19 cellular contexts compared by ENCODE assay signal in the genomic region with DNA sequence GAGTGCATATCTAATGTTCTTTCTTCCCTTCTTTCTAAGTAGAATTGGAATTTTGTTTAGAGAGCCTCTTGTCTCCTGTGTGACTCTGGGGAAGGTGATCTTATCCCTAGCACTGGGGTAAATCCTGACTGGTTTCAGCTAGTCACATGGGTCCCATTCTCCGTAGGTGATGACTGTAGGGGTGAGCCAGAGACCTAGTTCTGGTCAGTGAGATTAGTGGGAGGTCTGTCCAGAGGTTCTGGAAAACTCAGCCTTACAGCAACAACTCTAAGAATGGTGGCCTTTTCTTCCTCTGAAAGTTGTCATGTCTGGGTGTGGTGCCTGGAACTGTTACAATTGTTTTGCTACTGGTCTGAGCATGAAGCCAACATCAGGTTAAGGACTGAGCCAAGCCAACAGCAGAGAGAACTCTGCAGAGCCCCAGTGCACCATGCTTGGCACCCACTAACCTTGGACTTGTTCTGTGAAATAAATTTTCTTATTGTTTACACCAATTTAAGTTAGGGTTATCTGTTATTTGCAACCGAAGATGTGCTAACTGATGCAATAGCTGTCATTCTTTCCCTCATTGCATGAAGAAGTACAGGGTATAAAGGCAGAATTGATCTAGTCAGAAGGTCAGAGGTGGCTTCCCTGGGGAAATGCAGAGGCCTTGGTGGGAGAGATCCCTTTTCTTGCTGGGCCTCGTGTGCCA. TPM values are rescaled to one million over a fixed set of nuclear protein-coding genes. Genes with fewer than 3 reads are reported as not detected.
DNase-seq lines count a peak whose midpoint lies in the region; ATAC-seq and TF ChIP-seq lines count a peak whose summit lies in the region.
"Had no signal": no experiment of that assay in that cellular context is flagged by ENCODE, and none has a peak within 500 bp of the region (broad histone marks: within the 10 kb centered on the region; RNA-seq: fewer than 3 reads in every experiment).

No MANE protein-coding gene starts in this region.

- intact Hi-C loops in IMR-90 (cut with micrococcal nuclease): no loop called here
- intact Hi-C loops in upper lobe of right lung (cut with DNase I): no loop called here

- H3K9ac ChIP-seq in IMR-90 (ENCODE audit: low read depth, low read length) (no peak overlapping the region), trophoblast cell (ENCODE audit: low read length) (no peak overlapping the region)

- TF ChIP-seq RAD21 in IMR-90 (IDR thresholded peaks at IDR 0.05; ENCODE audit: low read length): no peak

- no peak overlapping the region for H3K4me2 ChIP-seq in IMR-90 (ENCODE audit: low read depth, low read length)
- no peak overlapping the region for H3K4me2 ChIP-seq in trophoblast cell (ENCODE audit: low read length)
- H3K4me2 ChIP-seq: A549, PC-9 had no signal

- WGBS in IMR-90 (ENCODE audit: extremely low coverage in 2 of 2, insufficient read length in 1 of 2), 2 experiments: no CpG with 5 or more reads among the region's 3 CpGs
- WGBS in trophoblast cell (ENCODE audit: extremely low coverage, insufficient coverage, insufficient read length): no CpG with 5 or more reads among the region's 3 CpGs

- H3K4ac ChIP-seq in IMR-90 (ENCODE audit: low read depth, low read length) (no peak overlapping the region), trophoblast cell (ENCODE audit: low read depth, low read length) (peak overlapping the region; percentile 33)

- H3K79me1 ChIP-seq in IMR-90 (ENCODE audit: low read depth in 1 of 2, low read length in 2 of 2): peaks cover 39 to 66% of the 10 kb centered on the region in 2 experiments
- H3K79me1 ChIP-seq in trophoblast cell (ENCODE audit: low read length): no peaks in the 10 kb centered on the region

- no peaks in the 10 kb centered on the region for H3K9me3 Mint-ChIP-seq in activated T-cell treated with anti-CD3 and anti-CD28 coated beads, Interleukin-2, amount 50 U/mL, for 24 hours
- H3K9me3 Mint-ChIP-seq: mesothelial cell of epicardium, type B pancreatic cell had no signal

- TF ChIP-seq CTCF in IMR-90 (conservative IDR thresholded peaks at IDR 0.05; ENCODE audit: low read depth, low read length) (no peak), fibroblast of villous mesenchyme (IDR thresholded peaks at IDR 0.05; ENCODE audit: insufficient read depth, low read depth, low read length) (no peak), upper lobe of right lung (IDR thresholded peaks at IDR 0.05) (no peak)

- CTCF ChIA-PET in IMR-90 (lab: Yijun Ruan, JAX): no interaction called here

- peaks cover 44% of the 10 kb centered on the region for H3K4me1 Mint-ChIP-seq in activated T-cell treated with anti-CD3 and anti-CD28 coated beads, Interleukin-2, amount 50 U/mL, for 24 hours (ENCODE audit: low read depth)

- in situ Hi-C loops in IMR-90 (cut with MboI; ENCODE audit: low sequenced_read_pairs): no loop called here

- no peak overlapping the region for H3K4me3 ChIP-seq in IMR-90 (ENCODE audit: insufficient read depth, low read depth, low read length)
- H3K4me3 ChIP-seq in fibroblast of villous mesenchyme (ENCODE audit: low read depth, low read length): no peak overlapping the region
- no peak overlapping the region for H3K4me3 ChIP-seq in trophoblast cell (ENCODE audit: low read depth, low read length)
- H3K4me3 ChIP-seq in upper lobe of right lung: no peak overlapping the region
- H3K4me3 ChIP-seq: A549, esophagus squamous epithelium, PC-9, SK-N-MC, skin epidermis had no signal

- H4K20me1 ChIP-seq in IMR-90 (ENCODE audit: insufficient read depth, low read length): peaks cover 29% of the 10 kb centered on the region; the same call in 1 of the 2 replicates

- POLR2A ChIA-PET in IMR-90 (lab: Charles Lee; ENCODE audit: unreplicated experiment): no interaction called here

- no peaks in the 10 kb centered on the region for H3K27me3 Mint-ChIP-seq in activated T-cell treated with anti-CD3 and anti-CD28 coated beads, Interleukin-2, amount 50 U/mL, for 24 hours
- H3K27me3 Mint-ChIP-seq: type B pancreatic cell had no signal

- no peak overlapping the region for H2BK15ac ChIP-seq in IMR-90 (ENCODE audit: low read depth, low read length)

- H3K18ac ChIP-seq in IMR-90 (ENCODE audit: low read depth, low read length): no peak overlapping the region
- no peak overlapping the region for H3K18ac ChIP-seq in trophoblast cell (ENCODE audit: low read length)

- no peak overlapping the region for H2BK120ac ChIP-seq in IMR-90 (ENCODE audit: low read depth, low read length)
- no peak overlapping the region for H2BK120ac ChIP-seq in trophoblast cell (ENCODE audit: insufficient read depth, low read length, poor library complexity)

- H3K79me2 ChIP-seq in trophoblast cell (ENCODE audit: control insufficient read depth, insufficient read depth, low read length, poor library complexity): peaks cover 7% of the 10 kb centered on the region

- no peaks in the 10 kb centered on the region for H3K27me3 ChIP-seq in IMR-90 (ENCODE audit: control insufficient read depth, insufficient read depth, low read length)
- no peaks in the 10 kb centered on the region for H3K27me3 ChIP-seq in trophoblast cell (ENCODE audit: insufficient read depth, low read length)
- no peaks in the 10 kb centered on the region for H3K27me3 ChIP-seq in upper lobe of right lung
- H3K27me3 ChIP-seq: esophagus squamous epithelium had no signal

- H4K12ac ChIP-seq in trophoblast cell (ENCODE audit: low read depth, low read length): no peak overlapping the region

- no peak overlapping the region for H2AFZ ChIP-seq in IMR-90 (replicated peaks; ENCODE audit: low read length, poor library complexity)
- H2AFZ ChIP-seq in trophoblast cell (ENCODE audit: insufficient read depth, low read length, poor library complexity): no peak overlapping the region
- H2AFZ ChIP-seq: PC-9 had no signal

- ATAC-seq in IMR-90 (ENCODE audit: low read depth) (no peak), GM18517 (IDR thresholded peaks at IDR 0.05; ENCODE audit: unreplicated experiment) (no peak), upper lobe of right lung (no peak)
- ATAC-seq: A549; activated CD8-positive, alpha-beta T cell treated with anti-CD3 and anti-CD28 coated beads, Interleukin-2, amount 10 ng/mL, durations not matched to agents 7 days and 5 days had no signal

- H3K4me1 ChIP-seq in IMR-90 (ENCODE audit: control insufficient read depth, insufficient read depth, low read length) (peaks cover 3% of the 10 kb centered on the region), trophoblast cell (ENCODE audit: control insufficient read depth in 1 of 2, insufficient read depth in 2 of 2, low read length in 2 of 2) (peaks cover 7 to 17% of the 10 kb centered on the region in 2 experiments), upper lobe of right lung (peaks cover 12% of the 10 kb centered on the region)
- H3K4me1 ChIP-seq: A549 had no signal

- no peak for DNase-seq in activated T-cell treated with anti-CD3 and anti-CD28 coated beads, Interleukin-2, amount 50 U/mL, for 24 hours
- DNase-seq in activated T-cell treated with anti-CD3 and anti-CD28 coated beads, Interleukin-2, amount 50 U/mL, for 48 hours: no peak
- DNase-seq in IMR-90 (no peak), fibroblast of villous mesenchyme (ENCODE audit: low read depth) (peak; percentile 26), trophoblast cell (no peak), NCI-H1436 (lab: John Stamatoyannopoulos, UW) (no peak), upper lobe of right lung (no peak)
- DNase-seq: activated CD8-positive, alpha-beta T cell treated with anti-CD3 and anti-CD28 coated beads, Interleukin-2, amount 10 ng/mL, durations not matched to agents 7 days and 5 days; esophagus squamous epithelium; NCI-H2081 treated with DMSO at 0.1 percent for 48 hours; NCI-H526; nucleus accumbens; PC-9 had no signal

- BruUV-seq in IMR-90 (replicated peaks; lab: Mats Ljungman, UMichigan): no TSS peak

- H2BK5ac ChIP-seq in IMR-90 (ENCODE audit: low read depth, low read length, poor library complexity, severe bottlenecking) (no peak overlapping the region), trophoblast cell (ENCODE audit: low read depth, low read length, poor library complexity) (no peak overlapping the region)

- H4K5ac ChIP-seq in IMR-90 (ENCODE audit: low read depth, low read length): no peak overlapping the region

- H2AK9ac ChIP-seq in IMR-90 (replicated peaks; ENCODE audit: low read depth, low read length, poor library complexity): no peak overlapping the region

- H2AK5ac ChIP-seq in IMR-90 (ENCODE audit: low read depth, low read length): no peak overlapping the region
- no peak overlapping the region for H2AK5ac ChIP-seq in trophoblast cell (ENCODE audit: low read length)

- H3K36me3 Mint-ChIP-seq in activated T-cell treated with anti-CD3 and anti-CD28 coated beads, Interleukin-2, amount 50 U/mL, for 24 hours (ENCODE audit: low read depth): peaks cover 7% of the 10 kb centered on the region

- 0 out of 2 replicates have a peak overlapping the region, but pooled peaks have one; percentile 11 for H3K23ac ChIP-seq in IMR-90 (ENCODE audit: low read depth, low read length)
- H3K23ac ChIP-seq in trophoblast cell (ENCODE audit: low read length): no peak overlapping the region

- no peak overlapping the region for H2BK12ac ChIP-seq in trophoblast cell (ENCODE audit: low read length)

- peaks cover 12% of the 10 kb centered on the region; the same call in 1 of the 2 replicates for H3K9me1 ChIP-seq in IMR-90 (ENCODE audit: insufficient read depth, low read length)

- no peak overlapping the region for H2BK20ac ChIP-seq in IMR-90 (ENCODE audit: low read depth, low read length)

- H3K14ac ChIP-seq in IMR-90 (replicated peaks; ENCODE audit: low read depth, low read length) (no peak overlapping the region), trophoblast cell (ENCODE audit: low read length) (no peak overlapping the region)

- no peaks in the 10 kb centered on the region for H3K9me3 ChIP-seq in IMR-90 (ENCODE audit: control insufficient read depth, insufficient read depth, low read length)
- H3K9me3 ChIP-seq in trophoblast cell (ENCODE audit: insufficient read depth, low read depth, low read length): peaks cover 2% of the 10 kb centered on the region
- no peaks in the 10 kb centered on the region for H3K9me3 ChIP-seq in upper lobe of right lung
- H3K9me3 ChIP-seq: A549, esophagus squamous epithelium had no signal

- H3K27ac Mint-ChIP-seq in activated T-cell treated with anti-CD3 and anti-CD28 coated beads, Interleukin-2, amount 50 U/mL, for 24 hours: peak overlapping the region; percentile 40
- H3K27ac Mint-ChIP-seq: activated CD8-positive, alpha-beta T cell treated with anti-CD3 and anti-CD28 coated beads, Interleukin-2, amount 10 ng/mL, durations not matched to agents 7 days and 5 days; mesothelial cell of epicardium; type B pancreatic cell had no signal

- no peak overlapping the region for H3K4me3 Mint-ChIP-seq in activated T-cell treated with anti-CD3 and anti-CD28 coated beads, Interleukin-2, amount 50 U/mL, for 24 hours
- H3K4me3 Mint-ChIP-seq: activated CD8-positive, alpha-beta T cell treated with anti-CD3 and anti-CD28 coated beads, Interleukin-2, amount 10 ng/mL, durations not matched to agents 7 days and 5 days; mesothelial cell of epicardium; type B pancreatic cell had no signal

- no peak overlapping the region for H3K27ac ChIP-seq in IMR-90 (ENCODE audit: insufficient read depth, low read length)
- H3K27ac ChIP-seq in trophoblast cell (ENCODE audit: low read depth, low read length): no peak overlapping the region
- no peak overlapping the region for H3K27ac ChIP-seq in upper lobe of right lung
- H3K27ac ChIP-seq: A549, esophagus squamous epithelium, PC-9, SK-N-MC had no signal

- H4K91ac ChIP-seq in IMR-90 (ENCODE audit: insufficient read depth, low read depth, low read length): no peak overlapping the region
- peak overlapping the region; percentile 11 for H4K91ac ChIP-seq in trophoblast cell (ENCODE audit: low read depth, low read length)

- no peak for TF ChIP-seq POLR2A in IMR-90 (IDR thresholded peaks at IDR 0.05; ENCODE audit: low read depth, low read length)

- H3K36me3 ChIP-seq in IMR-90 (ENCODE audit: control insufficient read depth, insufficient read depth, low read length) (no peaks in the 10 kb centered on the region), trophoblast cell (ENCODE audit: control insufficient read depth in 1 of 2, insufficient read depth in 2 of 2, low read length in 2 of 2) (peaks cover 0 to 2% of the 10 kb centered on the region in 2 experiments), upper lobe of right lung (no peaks in the 10 kb centered on the region)
- H3K36me3 ChIP-seq: esophagus squamous epithelium had no signal

- H3K56ac ChIP-seq in IMR-90 (ENCODE audit: extremely low read depth, insufficient read depth, low read length): no peak overlapping the region

- H4K8ac ChIP-seq in IMR-90 (ENCODE audit: low read depth in 2 of 2, low read length in 2 of 2): no peak overlapping the region
- peak overlapping the region; percentile 45 for H4K8ac ChIP-seq in trophoblast cell (ENCODE audit: low read depth, low read length)

- dilution Hi-C loops in IMR-90 (cut with HindIII; ENCODE audit: low sequenced_read_pairs, unreplicated experiment): no loop called here

RNA-seq across cellular contexts. Expression of a gene that starts 56.8 kb away (rescaled TPM):
- total RNA-seq in IMR-90 (2012; rRNA removed) (30.6 and 51.9 TPM in 2 replicates), fibroblast of villous mesenchyme (90.2 and 120 TPM in 2 replicates), upper lobe of right lung (94.1 TPM)
- polyA plus RNA-seq in IMR-90 (2012; rRNA removed): 7.3 and 8.1 TPM in 2 replicates
- 1.8 and 3.7 TPM in 2 replicates for polyA plus RNA-seq in IMR-90 (2012; cell fraction: cytosol; rRNA removed)
- polyA plus RNA-seq in IMR-90 (2012; cell fraction: nucleus; rRNA removed; ENCODE audit: low replicate concordance): 5.3 and 6.1 TPM in 2 replicates
- 28.1 and 29.5 TPM in 2 replicates for polyA plus RNA-seq in trophoblast cell (2013)
